Comparison of ENCODE assay signal across 36 cellular contexts in the genomic region with DNA sequence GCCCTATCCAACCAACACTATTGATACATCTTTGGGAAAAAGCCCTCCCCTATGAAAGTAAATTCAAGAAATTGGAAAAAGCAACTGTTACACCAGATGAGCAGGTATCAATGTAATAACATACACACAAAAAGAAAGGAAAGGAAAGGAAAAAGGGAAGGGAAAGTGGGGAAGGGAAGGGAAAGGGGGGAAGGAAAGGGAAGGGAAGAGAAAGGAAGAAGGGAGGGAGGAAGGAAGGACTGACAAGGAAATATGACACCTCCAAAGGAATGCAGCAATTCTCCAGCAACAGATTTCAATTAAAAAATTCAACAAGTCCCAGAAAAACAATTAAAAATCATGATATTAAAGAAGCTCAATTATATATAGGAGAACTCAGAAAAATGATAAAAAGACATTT.
DNase-seq lines count a peak whose midpoint lies in the region; ATAC-seq, FAIRE-seq and TF ChIP-seq lines count a peak whose summit lies in the region.
"Had no signal": no experiment of that assay in that cellular context is flagged by ENCODE, and none has a peak within 500 bp of the region (broad histone marks: within the 10 kb centered on the region; RNA-seq: fewer than 3 reads in every experiment).

No MANE protein-coding gene starts in this region.

- intact Hi-C loops in HepG2 (cut with micrococcal nuclease; ENCODE audit: unreplicated experiment), result no loop called here
- intact Hi-C loops in right lobe of liver (cut with DNase I), result no loop called here
- intact Hi-C loops in K562 (cut with micrococcal nuclease), result no loop called here

- H3K4me3 ChIP-seq in HepG2 (replicated peaks in 1 of 3; ENCODE audit: insufficient read depth in 1 of 3, low read depth in 2 of 3, low read length in 3 of 3) (no peak overlapping the region), right lobe of liver (no peak overlapping the region), GM23338 (no peak overlapping the region), HEK293 (ENCODE audit: low read depth, low read length) (no peak overlapping the region), K562 (no peak overlapping the region)
- H3K4me3 ChIP-seq: A549, BLaER1 had no signal

- H3K79me2 ChIP-seq in HepG2 (ENCODE audit: insufficient read depth, low read length) (no peaks in the 10 kb centered on the region), GM23338 (replicated peaks; ENCODE audit: insufficient read depth) (no peaks in the 10 kb centered on the region), K562 (ENCODE audit: control insufficient read depth, insufficient read depth, low read length) (no peaks in the 10 kb centered on the region)

- CTCF ChIA-PET in HepG2 (lab: Yijun Ruan, JAX; ENCODE audit: low intra/inter-chr PET ratio, low total read pairs) (no interaction called here), HEK293 (lab: Yijun Ruan, JAX) (no interaction called here), K562 (lab: Yijun Ruan, JAX; ENCODE audit: low intra/inter-chr PET ratio) (no interaction called here)

- H3K9ac ChIP-seq in HepG2 (ENCODE audit: insufficient read depth, low read depth, low read length) (no peak overlapping the region), K562 (ENCODE audit: insufficient read depth in 1 of 2, low read depth in 2 of 2, low read length in 2 of 2) (no peak overlapping the region)
- H3K9ac ChIP-seq: BLaER1; BLaER1 treated with 17β-estradiol and CSF1 and Interleukin-3, amounts not matched to agents 10 nM and 100 nM had no signal

- TF ChIP-seq CTCF in HepG2 (CRISPR knock-in tag; IDR thresholded peaks at IDR 0.05) (no peak), right lobe of liver (IDR thresholded peaks at IDR 0.05) (no peak), GM23338 (conservative IDR thresholded peaks at IDR 0.05; ENCODE audit: low read depth in 2 of 2) (no peak), HEK293 (tag by site-specific recombination; IDR thresholded peaks at IDR 0.05) (no peak), K562 (IDR thresholded peaks at IDR 0.05 in 2 of 3, conservative IDR thresholded peaks at IDR 0.05 in 1 of 3; ENCODE audit: insufficient read depth in 2 of 3, low read depth in 1 of 3, low read length in 3 of 3) (no peak)

- H3K36me3 ChIP-seq in HepG2 (replicated peaks in 1 of 2; ENCODE audit: control insufficient read depth in 1 of 2, insufficient read depth in 2 of 2, low read length in 2 of 2), result no peaks in the 10 kb centered on the region
- H3K36me3 ChIP-seq in right lobe of liver, result no peaks in the 10 kb centered on the region
- no peaks in the 10 kb centered on the region for H3K36me3 ChIP-seq in GM23338 (ENCODE audit: insufficient read depth)
- no peaks in the 10 kb centered on the region for H3K36me3 ChIP-seq in HEK293 (ENCODE audit: control insufficient read depth in 2 of 2, insufficient read depth in 1 of 2, low read length in 2 of 2)
- H3K36me3 ChIP-seq in K562 (ENCODE audit: control insufficient read depth, insufficient read depth, low read length), result no peaks in the 10 kb centered on the region
- H3K36me3 ChIP-seq: BE2C; BLaER1; BLaER1 treated with 17β-estradiol and CSF1 and Interleukin-3, amounts not matched to agents 10 nM and 100 nM had no signal

- POLR2A ChIA-PET in HepG2 (lab: Yijun Ruan, JAX), result no interaction called here
- POLR2A ChIA-PET in HEK293 (lab: Yijun Ruan, JAX), result no interaction called here
- POLR2A ChIA-PET in K562 (lab: Yijun Ruan, JAX), result no interaction called here

- TF ChIP-seq POLR2A in HepG2 (IDR thresholded peaks at IDR 0.05; ENCODE audit: insufficient read depth in 1 of 2, low read depth in 2 of 2, low read length in 2 of 2) (no peak), right lobe of liver (IDR thresholded peaks at IDR 0.05) (no peak), K562 (conservative IDR thresholded peaks at IDR 0.05) (no peak)

- BruUV-seq in HepG2 (replicated peaks; lab: Mats Ljungman, UMichigan) (no TSS peak), K562 (replicated peaks; lab: Mats Ljungman, UMichigan) (no TSS peak)

- peaks cover 2% of the 10 kb centered on the region for H3K27me3 Mint-ChIP-seq in GM23338 (ENCODE audit: insufficient read depth, low read depth, poor library complexity)
- H3K27me3 Mint-ChIP-seq: B cell; CD4-positive, CD25-positive, alpha-beta regulatory T cell; CD8-positive, alpha-beta memory T cell had no signal

- no peak for FAIRE-seq in HepG2 (lab: Jason Lieb, UNC)
- no peak for FAIRE-seq in K562 (lab: Jason Lieb, UNC)
- FAIRE-seq: A549, D721Med had no signal

- no peaks in the 10 kb centered on the region for H3K4me1 ChIP-seq in HepG2 (ENCODE audit: insufficient read depth, low read length)
- no peaks in the 10 kb centered on the region for H3K4me1 ChIP-seq in right lobe of liver
- H3K4me1 ChIP-seq in GM23338 (ENCODE audit: insufficient read depth), result no peaks in the 10 kb centered on the region
- no peaks in the 10 kb centered on the region for H3K4me1 ChIP-seq in HEK293 (ENCODE audit: control insufficient read depth, insufficient read depth, low read length)
- no peaks in the 10 kb centered on the region for H3K4me1 ChIP-seq in K562 (replicated peaks in 1 of 2; ENCODE audit: control insufficient read depth in 2 of 2, insufficient read depth in 2 of 2, low read length in 2 of 2)
- H3K4me1 ChIP-seq: A549, BE2C, Caco-2 had no signal

- no peak overlapping the region for H3K27ac Mint-ChIP-seq in GM23338
- H3K27ac Mint-ChIP-seq: B cell; CD14-positive monocyte; CD4-positive, alpha-beta memory T cell; CD4-positive, alpha-beta T cell; CD4-positive, CD25-positive, alpha-beta regulatory T cell; CD8-positive, alpha-beta memory T cell; CD8-positive, alpha-beta T cell had no signal

- H4K20me1 ChIP-seq in HepG2 (ENCODE audit: insufficient read depth, low read length) (no peaks in the 10 kb centered on the region), GM23338 (replicated peaks; ENCODE audit: insufficient read depth) (no peaks in the 10 kb centered on the region), K562 (replicated peaks; ENCODE audit: control insufficient read depth, insufficient read depth, low read length) (no peaks in the 10 kb centered on the region)
- H4K20me1 ChIP-seq: BLaER1; BLaER1 treated with 17β-estradiol and CSF1 and Interleukin-3, amounts not matched to agents 10 nM and 100 nM had no signal

- TF ChIP-seq RAD21 in HepG2 (CRISPR knock-in tag; IDR thresholded peaks at IDR 0.05) (no peak), K562 (CRISPR knock-in tag; conservative IDR thresholded peaks at IDR 0.05 in 1 of 2, IDR thresholded peaks at IDR 0.05 in 1 of 2) (no peak)

- in situ Hi-C loops in HepG2 (cut with HindIII; ENCODE audit: extremely low pct_ligation_motif_present, low pct_unique_long_range_greater_than_20kb) (no loop called here), K562 (cut with MboI) (no loop called here)

- no peaks in the 10 kb centered on the region for H3K4me1 Mint-ChIP-seq in GM23338
- H3K4me1 Mint-ChIP-seq: B cell; CD14-positive monocyte; CD4-positive, alpha-beta memory T cell; CD4-positive, CD25-positive, alpha-beta regulatory T cell; CD8-positive, alpha-beta memory T cell had no signal

- no peaks in the 10 kb centered on the region for H3F3A ChIP-seq in GM23338 (replicated peaks; ENCODE audit: low read depth)

- H3K9me2 ChIP-seq in GM23338 (ENCODE audit: insufficient read depth), result no peaks in the 10 kb centered on the region

- no peak overlapping the region for H3K4me2 ChIP-seq in HepG2 (ENCODE audit: low read depth, low read length)
- no peak overlapping the region for H3K4me2 ChIP-seq in GM23338
- H3K4me2 ChIP-seq in K562 (ENCODE audit: insufficient read depth, low read length), result no peak overlapping the region
- H3K4me2 ChIP-seq: A549; BLaER1; BLaER1 treated with 17β-estradiol and CSF1 and Interleukin-3, amounts not matched to agents 10 nM and 100 nM had no signal

- H3K27me3 ChIP-seq in HepG2 (ENCODE audit: control insufficient read depth in 1 of 2, insufficient read depth in 2 of 2, low read length in 2 of 2), result no peaks in the 10 kb centered on the region
- H3K27me3 ChIP-seq in right lobe of liver, result no peaks in the 10 kb centered on the region
- H3K27me3 ChIP-seq in GM23338 (ENCODE audit: insufficient read depth), result no peaks in the 10 kb centered on the region
- H3K27me3 ChIP-seq in K562 (ENCODE audit: control insufficient read depth in 2 of 2, insufficient read depth in 2 of 2, low read length in 2 of 2), result no peaks in the 10 kb centered on the region
- H3K27me3 ChIP-seq: BE2C, BLaER1 had no signal

- H2AFZ ChIP-seq in HepG2 (ENCODE audit: low read length) (no peak overlapping the region), GM23338 (peak overlapping the region; percentile 49; the same call in 1 of the 2 replicates), K562 (ENCODE audit: low read depth, low read length) (no peak overlapping the region)

- 0 out of 2 replicates have a peak, but pooled peaks cover 5% of the 10 kb centered on the region for H3K9me3 ChIP-seq in HepG2 (ENCODE audit: low read length)
- no peaks in the 10 kb centered on the region for H3K9me3 ChIP-seq in right lobe of liver
- H3K9me3 ChIP-seq in HEK293 (ENCODE audit: control insufficient read depth, insufficient read depth, low read depth, low read length), result no peaks in the 10 kb centered on the region
- H3K9me3 ChIP-seq in K562 (replicated peaks; ENCODE audit: control insufficient read depth, insufficient read depth, low read depth, low read length), result no peaks in the 10 kb centered on the region
- H3K9me3 ChIP-seq: A549, BE2C, Caco-2 had no signal

- peaks cover 14% of the 10 kb centered on the region for H3K9me3 Mint-ChIP-seq in GM23338
- H3K9me3 Mint-ChIP-seq: CD8-positive, alpha-beta T cell had no signal

- H3K27ac ChIP-seq in HepG2 (ENCODE audit: extremely low read length, insufficient read depth, low read length) (no peak overlapping the region), right lobe of liver (no peak overlapping the region), GM23338 (ENCODE audit: low read depth) (no peak overlapping the region), HEK293 (ENCODE audit: extremely low read depth, low read depth, low read length) (no peak overlapping the region), K562 (ENCODE audit: extremely low read depth, low read depth, low read length) (no peak overlapping the region)
- H3K27ac ChIP-seq: 22Rv1; A549; BLaER1; BLaER1 treated with 17β-estradiol and CSF1 and Interleukin-3, amounts not matched to agents 10 nM and 100 nM; C4-2B had no signal

- DNase-seq in HepG2 (ENCODE audit: low spot score) (no peak), right lobe of liver (no peak), GM23338 (ENCODE audit: low spot score) (no peak), K562 (ENCODE audit: extremely low read depth in 1 of 4, low spot score in 3 of 4) (no peak), retina (no peak), iPS-NIHi7 (ENCODE audit: extremely low spot score) (no peak), NCI-H526 (lab: John Stamatoyannopoulos, UW) (no peak)
- DNase-seq: 8988T; ACHN; AML-193; BE2C; C1 segment of cervical spinal cord; Caco-2; Calu3; CD4-positive, alpha-beta memory T cell; CD4-positive, alpha-beta T cell; CD4-positive, CD25-positive, alpha-beta regulatory T cell; CD8-positive, alpha-beta memory T cell; CD8-positive, alpha-beta T cell; COR-L47; DMS 273 treated with DMSO at 0.1 percent for 48 hours; DMS153; DMS53; DMS79; DMS79 treated with DMSO at 0.1 percent for 48 hours; DND-41; EL had no signal

- H3K4me3 Mint-ChIP-seq in GM23338, result no peak overlapping the region
- H3K4me3 Mint-ChIP-seq: B cell; CD14-positive monocyte; CD4-positive, alpha-beta memory T cell; CD4-positive, alpha-beta T cell; CD4-positive, CD25-positive, alpha-beta regulatory T cell; CD8-positive, alpha-beta memory T cell; CD8-positive, alpha-beta T cell had no signal

- H3K9me1 ChIP-seq in K562 (ENCODE audit: control insufficient read depth, insufficient read depth, low read length), result no peaks in the 10 kb centered on the region

- TF ChIP-seq EP300 in HepG2 (IDR thresholded peaks at IDR 0.05; ENCODE audit: low read depth in 2 of 2, low read length in 2 of 2) (no peak), HepG2 (CRISPR knock-in tag; IDR thresholded peaks at IDR 0.05; ENCODE audit: borderline replicate concordance) (no peak), K562 (IDR thresholded peaks at IDR 0.05; ENCODE audit: low read length) (no peak)

- H3K36me3 Mint-ChIP-seq in GM23338 (ENCODE audit: low read depth), result peaks cover 5% of the 10 kb centered on the region; the same call in 2 of the 3 replicates
- H3K36me3 Mint-ChIP-seq: CD14-positive monocyte; CD4-positive, alpha-beta memory T cell; CD4-positive, CD25-positive, alpha-beta regulatory T cell; CD8-positive, alpha-beta memory T cell; CD8-positive, alpha-beta T cell had no signal

- ATAC-seq in HepG2 (no peak), right lobe of liver (no peak), GM23338 (no peak), K562 (no peak)
- ATAC-seq: A549; CD8-positive, alpha-beta T cell had no signal
